ENCODE assay signal across 24 cellular contexts in genomic region chr5:67405755-67406154, GRCh38.
"Had no signal": no experiment of that assay in that cellular context is flagged by ENCODE, and none has a peak within 500 bp of the region (broad histone marks: within the 10 kb centered on the region; RNA-seq: fewer than 3 reads in every experiment).

No MANE protein-coding gene starts in this region.

- H3K4me3 Mint-ChIP-seq: effector memory CD8-positive, alpha-beta T cell; memory B cell; mesothelial cell of epicardium; naive thymus-derived CD4-positive, alpha-beta T cell; nephron; neural progenitor cell; stimulated activated naive CD8-positive, alpha-beta T cell treated with anti-CD3 and anti-CD28 coated beads, Interleukin-15, amount 100 ng/mL, for 72 hours; type B pancreatic cell had no signal

- DNase-seq: cerebellar nuclear complex; cortex of kidney; effector memory CD8-positive, alpha-beta T cell; kidney; mucosa of descending colon; naive thymus-derived CD4-positive, alpha-beta T cell; stimulated activated CD4-positive, alpha-beta T cell treated with anti-CD3 and anti-CD28 coated beads, Interleukin-12 subunit alpha, Interleukin-12 subunit beta, amount 100 ng/mL, for 4 hours; stimulated activated CD4-positive, alpha-beta T cell treated with anti-CD3 and anti-CD28 coated beads, Interleukin-1b, Interleukin-23, amount 100 ng/mL, for 48 hours; stimulated activated CD4-positive, alpha-beta T cell treated with anti-CD3 and anti-CD28 coated beads, Interleukin-4, amount 100 ng/mL, for 1 hour; stimulated activated CD8-positive, alpha-beta memory T cell treated with anti-CD3 and anti-CD28 coated beads, Interleukin-4, amount 100 ng/mL, for 48 hours; stimulated activated naive CD4-positive, alpha-beta T cell; stimulated activated naive CD8-positive, alpha-beta T cell treated with anti-CD3 and anti-CD28 coated beads, Interleukin-15, amount 100 ng/mL, for 72 hours had no signal

- H3K36me3 ChIP-seq: neural progenitor cell, prostate gland, right atrium auricular region, suprapubic skin had no signal

- H3K36me3 Mint-ChIP-seq: memory B cell; mesothelial cell of epicardium; naive thymus-derived CD4-positive, alpha-beta T cell; neural progenitor cell; type B pancreatic cell had no signal

- H3K9me3 Mint-ChIP-seq: effector memory CD8-positive, alpha-beta T cell; memory B cell; mesothelial cell of epicardium; naive thymus-derived CD4-positive, alpha-beta T cell; nephron; neural progenitor cell; stimulated activated naive CD8-positive, alpha-beta T cell treated with anti-CD3 and anti-CD28 coated beads, Interleukin-15, amount 100 ng/mL, for 72 hours; type B pancreatic cell had no signal

- FAIRE-seq: urothelium cell line had no signal

- H3K27ac Mint-ChIP-seq: effector memory CD8-positive, alpha-beta T cell; memory B cell; mesothelial cell of epicardium; naive thymus-derived CD4-positive, alpha-beta T cell; nephron; neural progenitor cell; stimulated activated naive CD8-positive, alpha-beta T cell treated with anti-CD3 and anti-CD28 coated beads, Interleukin-15, amount 100 ng/mL, for 72 hours; type B pancreatic cell had no signal

- H3K4me1 ChIP-seq: neural progenitor cell, prostate gland, right atrium auricular region had no signal

- H3K4me3 ChIP-seq: mucosa of descending colon, neural progenitor cell, prostate gland, right atrium auricular region, smooth muscle cell, suprapubic skin had no signal

- H3K27me3 ChIP-seq: neural progenitor cell, right atrium auricular region, suprapubic skin had no signal

- H3K27ac ChIP-seq: neural progenitor cell, prostate gland, right atrium auricular region, suprapubic skin had no signal

- H3K27me3 Mint-ChIP-seq: stimulated activated naive CD8-positive, alpha-beta T cell treated with anti-CD3 and anti-CD28 coated beads, Interleukin-15, amount 100 ng/mL, for 72 hours; type B pancreatic cell had no signal

- H3K9ac ChIP-seq: neural progenitor cell had no signal

- H3K4me1 Mint-ChIP-seq: stimulated activated naive CD8-positive, alpha-beta T cell treated with anti-CD3 and anti-CD28 coated beads, Interleukin-15, amount 100 ng/mL, for 72 hours had no signal

- ATAC-seq: effector memory CD8-positive, alpha-beta T cell; left lobe of liver; mucosa of descending colon; naive thymus-derived CD4-positive, alpha-beta T cell; sciatic nerve; stimulated activated naive CD8-positive, alpha-beta T cell treated with anti-CD3 and anti-CD28 coated beads, Interleukin-15, amount 100 ng/mL, for 72 hours had no signal

- H2AFZ ChIP-seq: neural progenitor cell had no signal

- H3K9me3 ChIP-seq: mucosa of descending colon, prostate gland, right atrium auricular region, suprapubic skin had no signal

- H3K4me2 ChIP-seq: neural progenitor cell, smooth muscle cell had no signal
